ENCODE assay signal across 1 cellular context in genomic region chr5:74420220-74420619, GRCh38.
TF ChIP-seq lines count a peak whose summit lies in the region.

No MANE protein-coding gene starts in this region.

TF ChIP-seq in HepG2, 621 proteins besides CTCF, POLR2A, EP300 and RAD21 (continued from another document):
- TF ChIP-seq ZBTB40 (IDR thresholded peaks at IDR 0.05) (0 out of 2 replicates have a peak, but pooled peaks have one; percentile 14), ZBTB40 (CRISPR knock-in tag; IDR thresholded peaks at IDR 0.05) (no peak), KDM5B (CRISPR knock-in tag; IDR thresholded peaks at IDR 0.05; ENCODE audit: borderline replicate concordance) (no peak)
